8 cellular contexts compared by ENCODE assay signal in the genomic region with DNA sequence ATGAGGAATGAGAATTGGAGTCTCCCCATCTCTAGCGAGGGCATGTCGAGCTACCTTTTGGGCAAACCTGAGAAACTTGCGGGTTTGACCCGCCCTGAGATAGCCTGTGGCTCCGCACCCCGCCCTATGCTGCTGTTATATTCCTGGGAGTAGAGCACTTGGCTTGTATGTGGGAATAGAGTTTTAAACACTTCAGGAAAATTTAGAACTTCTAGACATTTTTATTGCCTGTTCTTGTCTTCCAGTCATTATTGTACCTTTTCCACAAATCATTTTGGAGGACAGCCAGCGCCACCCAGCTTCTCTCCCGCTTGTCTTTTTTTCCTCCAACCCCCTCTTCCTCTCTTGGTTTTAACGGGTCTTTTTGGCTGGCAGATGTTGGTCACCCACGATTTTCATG. TPM values are rescaled to one million over a fixed set of nuclear protein-coding genes. Genes with fewer than 3 reads are reported as not detected.
A peak's percentile ranks its signal among the peaks of the same experiment; 100 is the strongest.
DNase-seq lines count a peak whose midpoint lies in the region; ATAC-seq and TF ChIP-seq lines count a peak whose summit lies in the region.

No MANE protein-coding gene starts in this region.

- no peak for TF ChIP-seq POLR2A in body of pancreas (IDR thresholded peaks at IDR 0.05)

- no peaks in the 10 kb centered on the region for H3K36me3 ChIP-seq in body of pancreas (replicated peaks in 1 of 2; ENCODE audit: insufficient read depth in 1 of 2, low read depth in 2 of 2)

- H3K4me1 ChIP-seq in body of pancreas = peaks cover 49% of the 10 kb centered on the region

- intact Hi-C loops in body of pancreas (cut with DNase I) = no loop called here

- no peaks in the 10 kb centered on the region for H3K27me3 ChIP-seq in body of pancreas

- WGBS in body of pancreas, 2 donors = 0 to 1% methylated on average over 10 of the region's 10 CpGs

- no peaks in the 10 kb centered on the region for H3K9me3 ChIP-seq in body of pancreas
- peaks cover 2% of the 10 kb centered on the region for H3K9me3 ChIP-seq in iPS-18c (ENCODE audit: control insufficient read depth, insufficient read depth, low read length)

- ATAC-seq in body of pancreas = peak; percentile 31

- no peak for TF ChIP-seq CTCF in body of pancreas (IDR thresholded peaks at IDR 0.05)

- peak overlapping the region in 3 of 4 donors; percentile 65 to 83 (median 79) for H3K27ac ChIP-seq in body of pancreas

- peak overlapping the region; percentile 61 to 75 for H3K4me3 ChIP-seq in body of pancreas
- H3K4me3 ChIP-seq in iPS-18c (ENCODE audit: insufficient read depth, low read depth, low read length) = peak overlapping the region; percentile 97

- DNase-seq in NCI-H1092 treated with DMSO at 0.1 percent for 48 hours (lab: John Stamatoyannopoulos, UW) = peak; percentile 52
- no peak for DNase-seq in NCI-H1092 (lab: John Stamatoyannopoulos, UW)
- peak; percentile 17 for DNase-seq in HCEC 1CT
- DNase-seq in NCI-H69 (lab: John Stamatoyannopoulos, UW) = peak; percentile 59
- peak in 3 of 4 donors; percentile 3 to 49 (median 33) for DNase-seq in body of pancreas
- DNase-seq in stimulated activated CD8-positive, alpha-beta memory T cell treated with anti-CD3 and anti-CD28 coated beads, Interleukin-4, amount 100 ng/mL, for 48 hours = peak; percentile 35
- DNase-seq in NCI-H1436 treated with DMSO at 0.1 percent for 48 hours (lab: John Stamatoyannopoulos, UW) = no peak

RNA-seq across cellular contexts. Expression of gene GNPAT, which starts 0.7 kb away (rescaled TPM):
- total RNA-seq in body of pancreas = 10 to 100 TPM; 18.1 to 27.0 TPM

Comparison
In these comparisons a context has a peak if more than half of its experiments do, and no peak if none do; other contexts are left out.
1. DNase-seq: peak in NCI-H1092 treated with DMSO at 0.1 percent for 48 hours (single experiment), HCEC 1CT (single experiment), NCI-H69 (single experiment), body of pancreas (3 of 4) and stimulated activated CD8-positive, alpha-beta memory T cell treated with anti-CD3 and anti-CD28 coated beads, Interleukin-4, amount 100 ng/mL, for 48 hours (single experiment); none in NCI-H1092 (single experiment) and NCI-H1436 treated with DMSO at 0.1 percent for 48 hours (single experiment).